11 cellular contexts compared by ENCODE assay signal in the genomic region with DNA sequence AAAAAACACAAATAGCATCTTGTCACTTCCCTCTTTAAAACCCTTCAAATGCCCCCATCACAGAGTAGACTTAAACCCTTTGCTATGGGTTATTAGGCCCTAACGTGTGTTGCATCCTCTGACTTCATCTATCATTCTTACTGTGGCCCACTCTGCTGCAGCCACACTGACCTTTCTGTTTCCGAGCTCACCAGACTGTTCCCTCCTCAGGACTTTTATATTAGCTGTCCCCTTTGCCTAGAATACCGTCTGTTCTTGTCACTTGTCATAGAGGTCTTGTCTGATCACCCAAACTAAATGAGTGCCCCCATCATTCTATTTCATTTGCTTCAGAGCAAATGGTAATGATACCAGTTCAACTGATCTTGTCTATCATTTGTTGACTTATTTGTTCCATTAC. TPM values are rescaled to one million over a fixed set of nuclear protein-coding genes. Genes with fewer than 3 reads are reported as not detected.
DNase-seq lines count a peak whose midpoint lies in the region; ATAC-seq and TF ChIP-seq lines count a peak whose summit lies in the region.
"Had no signal": no experiment of that assay in that cellular context is flagged by ENCODE, and none has a peak within 500 bp of the region (broad histone marks: within the 10 kb centered on the region; RNA-seq: fewer than 3 reads in every experiment).

No MANE protein-coding gene starts in this region.

- CTCF ChIA-PET in activated CD4-positive, alpha-beta T cell treated with anti-CD3 and anti-CD28 coated beads for 36 hours (lab: Charles Lee): interaction anchor here (0.5 to 2.3 kb wide), 8 partner anchors 12 to 59 kb away, joined by 3 to 9 read pairs (median 5); no protein-coding TSS in a partner anchor

- H3K4me3 ChIP-seq in left lung: peak overlapping the region; percentile 66 to 79
- peak overlapping the region; percentile 94 for H3K4me3 ChIP-seq in thoracic aorta

- 33 to 49% (median 39%) methylated on average over 3 of the region's 3 CpGs for WGBS in adipose tissue, 3 donors

- peaks cover 35% of the 10 kb centered on the region for H3K4me1 Mint-ChIP-seq in activated CD4-positive, alpha-beta T cell treated with anti-CD3 and anti-CD28 coated beads for 36 hours

- peak overlapping the region; percentile 98 for H3K27ac ChIP-seq in adipose tissue (ENCODE audit: low read depth, low read length)
- peak overlapping the region; percentile 95 to 97 for H3K27ac ChIP-seq in left lung
- peak overlapping the region; percentile 98 to 99 for H3K27ac ChIP-seq in thoracic aorta

- no peak for ATAC-seq in activated CD4-positive, alpha-beta T cell treated with anti-CD3 and anti-CD28 coated beads for 36 hours
- ATAC-seq in left lung (no peak), thoracic aorta (ENCODE audit: insufficient number of reproducible peaks, low FRiP score, low read depth) (no peak), GM21786 (IDR thresholded peaks at IDR 0.05; ENCODE audit: unreplicated experiment) (no peak), HG02763 (IDR thresholded peaks at IDR 0.05; ENCODE audit: unreplicated experiment) (no peak)

- peak overlapping the region; percentile 99 for H3K27ac Mint-ChIP-seq in activated CD4-positive, alpha-beta T cell treated with anti-CD3 and anti-CD28 coated beads for 36 hours

- TF ChIP-seq CTCF in left lung (IDR thresholded peaks at IDR 0.05) (no peak), thoracic aorta (IDR thresholded peaks at IDR 0.05) (no peak)

- POLR2A ChIA-PET in activated CD4-positive, alpha-beta T cell treated with anti-CD3 and anti-CD28 coated beads for 36 hours (lab: Charles Lee): interaction anchor here (1.5 to 1.8 kb wide), 3 partner anchors 18 to 48 kb away, joined by 3 to 18 read pairs (median 3); partner anchors contain the start of gene CLN6

- H3K4me1 ChIP-seq in left lung (peaks cover 22 to 39% of the 10 kb centered on the region in 2 donors), thoracic aorta (ENCODE audit: control insufficient read depth in 1 of 2, low read depth in 2 of 2) (peaks cover 17 to 69% of the 10 kb centered on the region in 2 donors)

- H3K9me3 ChIP-seq in left lung: no peaks in the 10 kb centered on the region
- no peaks in the 10 kb centered on the region for H3K9me3 ChIP-seq in thoracic aorta

- H3K36me3 ChIP-seq in left lung (no peaks in the 10 kb centered on the region), thoracic aorta (no peaks in the 10 kb centered on the region)

- no peaks in the 10 kb centered on the region for H3K27me3 Mint-ChIP-seq in activated CD4-positive, alpha-beta T cell treated with anti-CD3 and anti-CD28 coated beads for 36 hours

- intact Hi-C loops in activated CD4-positive, alpha-beta T cell treated with anti-CD3 and anti-CD28 coated beads for 36 hours (cut with DNase I, micrococcal nuclease): loop anchor here (1.0 to 10.0 kb wide), 11 partner anchors 19 to 1821 kb away; partner anchors contain the start of genes ANP32A (in 2 of the 2), PIAS1 (in 2 of the 2), C15orf61 (in 1 of the 2) and CLN6 (in 1 of the 2)
- intact Hi-C loops in left lung (cut with DNase I): no loop called here

- DNase-seq in activated CD4-positive, alpha-beta T cell treated with anti-CD3 and anti-CD28 coated beads for 36 hours: no peak
- DNase-seq in activated CD4-positive, alpha-beta T cell treated with anti-CD3 and anti-CD28 coated beads, Interleukin-2, amount 50 U/mL, for 48 hours: no peak
- DNase-seq in left lung (no peak), thoracic aorta (ENCODE audit: low spot score) (no peak), cortex of kidney (lab: John Stamatoyannopoulos, UW) (no peak)
- DNase-seq: DMS153, kidney glomerular epithelial cell, NCI-H226 had no signal

- H3K27me3 ChIP-seq in left lung (no peaks in the 10 kb centered on the region), thoracic aorta (replicated peaks; ENCODE audit: insufficient read depth) (no peaks in the 10 kb centered on the region)

- no peaks in the 10 kb centered on the region for H3K9me3 Mint-ChIP-seq in activated CD4-positive, alpha-beta T cell treated with anti-CD3 and anti-CD28 coated beads for 36 hours (ENCODE audit: low read depth)

- peak overlapping the region; percentile 99 for H3K4me3 Mint-ChIP-seq in activated CD4-positive, alpha-beta T cell treated with anti-CD3 and anti-CD28 coated beads for 36 hours

- peaks cover 19% of the 10 kb centered on the region for H3K36me3 Mint-ChIP-seq in activated CD4-positive, alpha-beta T cell treated with anti-CD3 and anti-CD28 coated beads for 36 hours (ENCODE audit: low read depth)

RNA-seq across cellular contexts. Expression of gene FEM1B, which starts 0.9 kb away (rescaled TPM):
- 10 to 100 TPM; 41.1 to 50.0 TPM for total RNA-seq in activated CD4-positive, alpha-beta T cell treated with anti-CD3 and anti-CD28 coated beads for 36 hours
- 10 to 100 TPM in 2 of 3 donors, 1 to 10 TPM in 1; 5.1 to 15.6 (median 11.7) TPM for polyA plus RNA-seq in adipose tissue
- total RNA-seq in left lung (10 to 100 TPM; 44.1 to 44.4 TPM), thoracic aorta (10 to 100 TPM; 31.1 to 56.2 TPM)

RNA-seq across cellular contexts. Expression of gene CLN6, which starts 47.1 kb away (rescaled TPM):
- total RNA-seq in activated CD4-positive, alpha-beta T cell treated with anti-CD3 and anti-CD28 coated beads for 36 hours: 10 to 100 TPM; 45.1 to 48.2 TPM
- 10 to 100 TPM; 10.5 to 15.7 (median 15.0) TPM for polyA plus RNA-seq in adipose tissue
- total RNA-seq in left lung (10 to 100 TPM; 28.3 to 50.3 TPM), thoracic aorta (10 to 100 TPM; 18.5 to 22.9 TPM)

Comparison
In these comparisons a context has a peak if more than half of its experiments do, and no peak if none do; other contexts are left out.
1. intact Hi-C loops: an anchor here in activated CD4-positive, alpha-beta T cell treated with anti-CD3 and anti-CD28 coated beads for 36 hours (1.0 to 10.0 kb wide); none called in left lung.